In genomic region chr17:80892019-80892855, GRCh38 we compare ENCODE assay signal across 9 cellular contexts.
DNase-seq lines count a peak whose midpoint lies in the region; ATAC-seq lines count a peak whose summit lies in the region.
"Had no signal": no experiment of that assay in that cellular context is flagged by ENCODE, and none has a peak within 500 bp of the region (broad histone marks: within the 10 kb centered on the region; RNA-seq: fewer than 3 reads in every experiment).

No MANE protein-coding gene starts in this region.

- DNase-seq in 8988T (peak; percentile 56), GM19240 (ENCODE audit: insufficient read length, low spot score) (peak; percentile 95), HS-27A (ENCODE audit: low read depth) (peak; percentile 86), T-helper 17 cell (peak; percentile 60 to 81 (median 64)), amniotic epithelial cell (ENCODE audit: low read depth) (peak; percentile 98), islet precursor cell (peak; percentile 93)
- peak; percentile 74 to 89 for DNase-seq in stimulated activated CD4-positive, alpha-beta T cell treated with anti-CD3 and anti-CD28 coated beads, Interleukin-2, amount 100 ng/mL, for 48 hours

- H3K27ac Mint-ChIP-seq in T-helper 17 cell = peak overlapping the region; percentile 99

- no peaks in the 10 kb centered on the region for H3K27me3 Mint-ChIP-seq in T-helper 17 cell

- peaks cover 60% of the 10 kb centered on the region for H3K4me1 Mint-ChIP-seq in T-helper 17 cell

- H3K36me3 Mint-ChIP-seq in T-helper 17 cell (ENCODE audit: low read depth) = peaks cover 12% of the 10 kb centered on the region

- H3K9me3 ChIP-seq in T-helper 17 cell (ENCODE audit: control insufficient read depth, low read length, poor library complexity, severe bottlenecking) = no peaks in the 10 kb centered on the region

- ATAC-seq in T-helper 17 cell = peak; percentile 80
- no peak for ATAC-seq in GM19023 (IDR thresholded peaks at IDR 0.05; ENCODE audit: unreplicated experiment)

- H3K4me3 Mint-ChIP-seq in T-helper 17 cell = peak overlapping the region; percentile 97
- H3K4me3 Mint-ChIP-seq: neural crest cell had no signal
